In genomic region chr4:158255727-158256324, GRCh38 we compare ENCODE assay signal across 8 cellular contexts. TPM values are rescaled to one million over a fixed set of nuclear protein-coding genes. Genes with fewer than 3 reads are reported as not detected.
DNase-seq lines count a peak whose midpoint lies in the region; ATAC-seq lines count a peak whose summit lies in the region.

No MANE protein-coding gene starts in this region.

- ATAC-seq in GM18867 (IDR thresholded peaks at IDR 0.05; ENCODE audit: unreplicated experiment) = peak; percentile 69
- ATAC-seq in HG03060 (IDR thresholded peaks at IDR 0.05; ENCODE audit: low read depth, unreplicated experiment) = peak; percentile 38
- peak; percentile 65 for ATAC-seq in left colon

- intact Hi-C loops in left colon (cut with DNase I, micrococcal nuclease) = loop anchor here in 1 of 2 donors (5.0 to 10.0 kb wide), 2 partner anchors 61 to 269 kb away; no protein-coding TSS in a partner anchor

- peak; percentile 55 to 68 for DNase-seq in AML-193 (lab: John Stamatoyannopoulos, UW)
- peak; percentile 21 for DNase-seq in NCI-H2227 (lab: John Stamatoyannopoulos, UW; ENCODE audit: unreplicated experiment)
- peak; percentile 13 for DNase-seq in brain pericyte (ENCODE audit: low read depth, low spot score)
- no peak for DNase-seq in left colon
- no peak for DNase-seq in stimulated activated CD4-positive, alpha-beta T cell treated with anti-CD3 and anti-CD28 coated beads, Interleukin-2, amount 100 ng/mL, for 48 hours
- no peak for DNase-seq in stimulated activated CD4-positive, alpha-beta T cell treated with anti-CD3 and anti-CD28 coated beads, Interleukin-4, amount 100 ng/mL, for 4 hours

RNA-seq across cellular contexts. Expression of gene TMEM144, which starts 45.5 kb away (rescaled TPM):
- 10 to 100 TPM; 24.1 to 33.4 TPM for total RNA-seq in left colon

Comparison
In these comparisons a context has a peak if more than half of its experiments do, and no peak if none do; other contexts are left out.
1. DNase-seq: peak in AML-193 (2 of 2), NCI-H2227 (single experiment) and brain pericyte (single experiment); none in left colon (0 of 2), stimulated activated CD4-positive, alpha-beta T cell treated with anti-CD3 and anti-CD28 coated beads, Interleukin-2, amount 100 ng/mL, for 48 hours (0 of 2) and stimulated activated CD4-positive, alpha-beta T cell treated with anti-CD3 and anti-CD28 coated beads, Interleukin-4, amount 100 ng/mL, for 4 hours (0 of 2).
2. Peak in every context shown above with its lines, with median percentiles within 50 percentile points of each other: ATAC-seq.